9 cellular contexts compared by ENCODE assay signal in the genomic region with DNA sequence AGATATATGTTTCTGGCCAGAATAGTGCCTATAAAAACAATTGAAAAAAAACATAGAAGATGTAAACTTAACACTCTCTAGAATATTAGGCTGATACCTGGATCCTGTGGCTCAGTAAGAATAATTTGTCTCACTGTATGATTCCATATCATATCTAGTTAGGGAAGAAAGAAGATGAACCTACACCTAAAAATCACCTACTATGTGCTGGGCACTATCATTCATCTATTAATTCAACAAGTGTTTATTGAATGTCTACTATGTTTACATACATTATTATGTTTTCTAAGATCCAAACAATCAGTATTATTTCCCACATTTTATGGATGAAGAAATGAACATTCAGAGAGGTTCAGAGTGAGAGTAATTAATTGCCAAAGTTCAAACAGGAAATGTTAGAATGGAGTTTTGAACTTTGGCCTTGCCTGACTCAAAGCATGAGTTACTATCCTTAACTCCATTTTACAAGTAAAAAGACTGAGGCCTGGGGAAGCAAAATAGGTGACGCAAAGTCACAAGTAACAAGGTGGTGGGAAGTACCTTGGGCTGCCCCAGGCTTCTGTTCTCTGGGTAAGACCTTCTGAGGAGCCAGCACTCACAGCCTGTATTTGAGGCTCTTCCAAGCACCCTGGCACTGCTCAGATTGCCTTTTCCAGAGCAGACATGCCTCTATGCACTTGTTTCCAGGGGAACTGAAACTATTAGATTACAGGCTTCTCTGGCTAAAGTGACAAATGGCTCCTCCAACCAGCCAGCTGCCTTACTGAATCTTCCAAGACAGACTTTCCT.
DNase-seq lines count a peak whose midpoint lies in the region; ATAC-seq and TF ChIP-seq lines count a peak whose summit lies in the region.
"Had no signal": no experiment of that assay in that cellular context is flagged by ENCODE, and none has a peak within 500 bp of the region (broad histone marks: within the 10 kb centered on the region; RNA-seq: fewer than 3 reads in every experiment).

No MANE protein-coding gene starts in this region.

- H4K8ac ChIP-seq in trophoblast cell (ENCODE audit: low read depth, low read length): peak overlapping the region; percentile 19

- ATAC-seq in GM18520 (IDR thresholded peaks at IDR 0.05; ENCODE audit: unreplicated experiment): peak; percentile 54
- ATAC-seq in HG02642 (IDR thresholded peaks at IDR 0.05; ENCODE audit: poor library complexity, unreplicated experiment): peak; percentile 57
- ATAC-seq: stimulated activated effector memory CD8-positive, alpha-beta T cell treated with anti-CD3 and anti-CD28 coated beads, Interleukin-12 subunit alpha, Interleukin-12 subunit beta, amount 100 ng/mL, for 72 hours had no signal

- H3K4me2 ChIP-seq in OCI-LY3 (ENCODE audit: low read length) (peak overlapping the region; percentile 49), trophoblast cell (ENCODE audit: low read length) (no peak overlapping the region)

- no peak overlapping the region for H2BK5ac ChIP-seq in trophoblast cell (ENCODE audit: low read depth, low read length, poor library complexity)

- no peak overlapping the region for H3K18ac ChIP-seq in trophoblast cell (ENCODE audit: low read length)

- H2AFZ ChIP-seq in OCI-LY3 (ENCODE audit: low read depth, low read length): 0 out of 2 replicates have a peak overlapping the region, but pooled peaks have one; percentile 15
- no peak overlapping the region for H2AFZ ChIP-seq in trophoblast cell (ENCODE audit: insufficient read depth, low read length, poor library complexity)

- H3K9me3 ChIP-seq in OCI-LY3 (ENCODE audit: insufficient read depth, low read length) (no peaks in the 10 kb centered on the region), trophoblast cell (ENCODE audit: insufficient read depth, low read depth, low read length) (no peaks in the 10 kb centered on the region)
- H3K9me3 ChIP-seq: psoas muscle had no signal

- H3K9ac ChIP-seq in OCI-LY3 (ENCODE audit: low read length) (peak overlapping the region; percentile 13; the same call in 1 of the 2 replicates), trophoblast cell (ENCODE audit: low read length) (no peak overlapping the region)

- H3K36me3 ChIP-seq in OCI-LY3 (replicated peaks; ENCODE audit: low read depth, low read length) (no peaks in the 10 kb centered on the region), trophoblast cell (ENCODE audit: control insufficient read depth in 1 of 2, insufficient read depth in 2 of 2, low read length in 2 of 2) (no peaks in the 10 kb centered on the region)

- no peaks in the 10 kb centered on the region for H4K20me1 ChIP-seq in OCI-LY3 (ENCODE audit: insufficient read depth, low read length)

- H3K4me1 ChIP-seq in OCI-LY3 (ENCODE audit: low read length): peaks cover 39% of the 10 kb centered on the region
- H3K4me1 ChIP-seq in trophoblast cell (ENCODE audit: control insufficient read depth in 1 of 2, insufficient read depth in 2 of 2, low read length in 2 of 2): peaks cover 10 to 21% of the 10 kb centered on the region in 2 experiments
- H3K4me1 ChIP-seq: psoas muscle had no signal

- no peak overlapping the region for H2BK12ac ChIP-seq in trophoblast cell (ENCODE audit: low read length)

- H3K4me3 ChIP-seq in OCI-LY3 (ENCODE audit: low read length) (no peak overlapping the region), trophoblast cell (ENCODE audit: low read depth, low read length) (no peak overlapping the region)
- H3K4me3 ChIP-seq: psoas muscle had no signal

- H3K27me3 ChIP-seq in OCI-LY3 (ENCODE audit: low read depth, low read length) (no peaks in the 10 kb centered on the region), trophoblast cell (ENCODE audit: insufficient read depth, low read length) (no peaks in the 10 kb centered on the region)

- no CpG with 5 or more reads among the region's 1 CpG for WGBS in trophoblast cell (ENCODE audit: extremely low coverage, insufficient coverage, insufficient read length)

- H3K4ac ChIP-seq in trophoblast cell (ENCODE audit: low read depth, low read length): no peak overlapping the region

- H2AK5ac ChIP-seq in trophoblast cell (ENCODE audit: low read length): no peak overlapping the region

- peaks cover 8% of the 10 kb centered on the region for H3K79me1 ChIP-seq in trophoblast cell (ENCODE audit: low read length)

- peak overlapping the region; percentile 57 for H3K27ac ChIP-seq in OCI-LY3 (ENCODE audit: low read length)
- H3K27ac ChIP-seq in trophoblast cell (ENCODE audit: low read depth, low read length): peak overlapping the region; percentile 19
- H3K27ac ChIP-seq: psoas muscle had no signal

- H2BK120ac ChIP-seq in trophoblast cell (ENCODE audit: insufficient read depth, low read length, poor library complexity): no peak overlapping the region

- DNase-seq in trophoblast cell (peak in 1 of 2 donors; percentile 33), NCI-H2081 treated with DMSO at 0.1 percent for 48 hours (lab: John Stamatoyannopoulos, UW) (no peak), NCI-H2227 treated with DMSO at 0.1 percent for 48 hours (lab: John Stamatoyannopoulos, UW) (no peak)
- DNase-seq in activated CD4-positive, CD25-positive, alpha-beta regulatory T cell (lab: John Stamatoyannopoulos, UW): no peak
- DNase-seq: psoas muscle had no signal

- H4K12ac ChIP-seq in trophoblast cell (ENCODE audit: low read depth, low read length): no peak overlapping the region

- no peak overlapping the region for H3K23ac ChIP-seq in trophoblast cell (ENCODE audit: low read length)

- no peak overlapping the region for H4K91ac ChIP-seq in trophoblast cell (ENCODE audit: low read depth, low read length)

- H3K79me2 ChIP-seq in OCI-LY3 (ENCODE audit: low read length): no peaks in the 10 kb centered on the region
- no peaks in the 10 kb centered on the region for H3K79me2 ChIP-seq in trophoblast cell (ENCODE audit: control insufficient read depth, insufficient read depth, low read length, poor library complexity)

- peak overlapping the region; percentile 12 for H3K14ac ChIP-seq in trophoblast cell (ENCODE audit: low read length)

- TF ChIP-seq CTCF in OCI-LY3 (IDR thresholded peaks at IDR 0.05; ENCODE audit: low read depth, low read length): no peak
